Comparison of ENCODE assay signal across 2 cellular contexts in genomic region chr9:35029852-35030251, GRCh38.
TF ChIP-seq lines count a peak whose summit lies in the region.

No MANE protein-coding gene starts in this region.

TF ChIP-seq in liver, 16 proteins besides CTCF, POLR2A, EP300 and RAD21:
- peak; percentile 85 for TF ChIP-seq MAX (IDR thresholded peaks at IDR 0.05)
- no peak for TF ChIP-seq FOXA1 (IDR thresholded peaks at IDR 0.05)
- TF ChIP-seq HNF4G (IDR thresholded peaks at IDR 0.05), result no peak
- no peak for TF ChIP-seq NR2F2 (IDR thresholded peaks at IDR 0.05)
- no peak for TF ChIP-seq EGR1 (IDR thresholded peaks at IDR 0.05; ENCODE audit: low read depth in 2 of 2)
- TF ChIP-seq SP1 (IDR thresholded peaks at IDR 0.05), result peak; percentile 23
- peak; percentile 51 to 63 for TF ChIP-seq HNF4A (conservative IDR thresholded peaks at IDR 0.05)
- TF ChIP-seq FOXA2 (IDR thresholded peaks at IDR 0.05), result no peak
- no peak for TF ChIP-seq ATF3 (IDR thresholded peaks at IDR 0.05)
- TF ChIP-seq GABPA (IDR thresholded peaks at IDR 0.05 in 1 of 2, conservative IDR thresholded peaks at IDR 0.05 in 1 of 2), result peak in 1 of 2 donors; percentile 66
- peak; percentile 73 for TF ChIP-seq YY1 (IDR thresholded peaks at IDR 0.05)
- TF ChIP-seq ZBTB33 (IDR thresholded peaks at IDR 0.05), result peak; percentile 30
- TF ChIP-seq TAF1 (conservative IDR thresholded peaks at IDR 0.05), result no peak
- TF ChIP-seq RXRA (IDR thresholded peaks at IDR 0.05), result peak in 1 of 2 donors; percentile 62
- no peak for TF ChIP-seq REST (IDR thresholded peaks at IDR 0.05)
- no peak for TF ChIP-seq JUND (IDR thresholded peaks at IDR 0.05)
TF ChIP-seq in liver: peak in this region for 7.

TF ChIP-seq in HepG2, 621 proteins besides CTCF, POLR2A, EP300 and RAD21:
- TF ChIP-seq AHDC1 (CRISPR knock-in tag; IDR thresholded peaks at IDR 0.05; ENCODE audit: borderline replicate concordance), result no peak
- no peak for TF ChIP-seq HHEX (CRISPR knock-in tag; IDR thresholded peaks at IDR 0.05)
- no peak for TF ChIP-seq ESRRA (CRISPR knock-in tag; IDR thresholded peaks at IDR 0.05; ENCODE audit: low read depth)
- no peak for TF ChIP-seq ZNF124 (CRISPR knock-in tag; IDR thresholded peaks at IDR 0.05)
- no peak for TF ChIP-seq ELF4 (CRISPR knock-in tag; IDR thresholded peaks at IDR 0.05; ENCODE audit: borderline replicate concordance)
- no peak for TF ChIP-seq HES4 (CRISPR knock-in tag; IDR thresholded peaks at IDR 0.05; ENCODE audit: borderline replicate concordance)
- TF ChIP-seq PPARG (CRISPR knock-in tag; conservative IDR thresholded peaks at IDR 0.05), result no peak
- no peak for TF ChIP-seq YY1 (IDR thresholded peaks at IDR 0.05; ENCODE audit: insufficient read depth, insufficient replicate concordance, low read depth, low read length)
- TF ChIP-seq CCDC6 (CRISPR knock-in tag; IDR thresholded peaks at IDR 0.05), result no peak
- no peak for TF ChIP-seq USF2 (IDR thresholded peaks at IDR 0.05; ENCODE audit: low read depth, low read length)
- TF ChIP-seq USF2 (CRISPR knock-in tag; IDR thresholded peaks at IDR 0.05; ENCODE audit: borderline replicate concordance), result no peak
- no peak for TF ChIP-seq ZNF264 (CRISPR knock-in tag; IDR thresholded peaks at IDR 0.05)
- no peak for TF ChIP-seq ZNF496 (CRISPR knock-in tag; IDR thresholded peaks at IDR 0.05; ENCODE audit: insufficient replicate concordance)
- TF ChIP-seq ZNF207 (IDR thresholded peaks at IDR 0.05; ENCODE audit: borderline replicate concordance), result no peak
- no peak for TF ChIP-seq ZNF770 (CRISPR knock-in tag; IDR thresholded peaks at IDR 0.05)
